ENCODE assay signal across 1 cellular context in genomic region chr2:39436592-39437521, GRCh38.
TF ChIP-seq lines count a peak whose summit lies in the region.

Gene MAP4K3, minus strand, starts transcription at chr2:39437285. Its CDS starts 298 bp downstream, at chr2:39436987.

TF ChIP-seq in K562, 482 proteins besides CTCF, POLR2A, EP300 and RAD21 (continued from another document and continues in another):
- TF ChIP-seq GABPB2 (CRISPR knock-in tag; conservative IDR thresholded peaks at IDR 0.05) = no peak
- TF ChIP-seq SMAD4 (CRISPR knock-in tag; conservative IDR thresholded peaks at IDR 0.05) = peak; percentile 73
- no peak for TF ChIP-seq DPF2 (IDR thresholded peaks at IDR 0.05)
- no peak for TF ChIP-seq NCOA6 (IDR thresholded peaks at IDR 0.05)
- no peak for TF ChIP-seq NEUROD1 (IDR thresholded peaks at IDR 0.05; ENCODE audit: borderline replicate concordance, low read depth, low read length, partially characterized antibody)
- TF ChIP-seq E2F5 (CRISPR knock-in tag; IDR thresholded peaks at IDR 0.05) = no peak
- peak; percentile 68; the same call in 1 of the 2 replicates for TF ChIP-seq ZNF12 (CRISPR knock-in tag; IDR thresholded peaks at IDR 0.05)
- TF ChIP-seq SLC30A9 (CRISPR knock-in tag; IDR thresholded peaks at IDR 0.05) = no peak
- peak; percentile 79 for TF ChIP-seq ZNF766 (CRISPR knock-in tag; conservative IDR thresholded peaks at IDR 0.05)
- no peak; the same call in 1 of the 2 replicates for TF ChIP-seq SUPT5H (IDR thresholded peaks at IDR 0.05)
- no peak for TF ChIP-seq HLTF (IDR thresholded peaks at IDR 0.05)
- TF ChIP-seq PHB (CRISPR knock-in tag; IDR thresholded peaks at IDR 0.05) = no peak
- no peak for TF ChIP-seq XRCC3 (IDR thresholded peaks at IDR 0.05)
- no peak for TF ChIP-seq GTF2B (IDR thresholded peaks at IDR 0.05; ENCODE audit: extremely low read depth, insufficient read length)
- TF ChIP-seq XRCC4 (IDR thresholded peaks at IDR 0.05; ENCODE audit: extremely low read depth, insufficient read depth, insufficient read length) = no peak
- TF ChIP-seq MBD2 (IDR thresholded peaks at IDR 0.05; ENCODE audit: borderline replicate concordance, low read depth) = peak; percentile 25; the same call in 1 of the 2 replicates
- peak in 1 of 3 experiments; percentile 70; a peak in 2 of 6 replicates for TF ChIP-seq ZBTB11 (CRISPR knock-in tag; IDR thresholded peaks at IDR 0.05)
- no peak for TF ChIP-seq BCLAF1 (IDR thresholded peaks at IDR 0.05; ENCODE audit: borderline replicate concordance in 1 of 2, control insufficient read depth in 1 of 2, low read depth in 2 of 2, low read length in 1 of 2)
- TF ChIP-seq ATF4 (CRISPR knock-in tag; IDR thresholded peaks at IDR 0.05) = no peak
- peak; percentile 58; the same call in 1 of the 2 replicates for TF ChIP-seq RB1 (IDR thresholded peaks at IDR 0.05; ENCODE audit: low read depth)
- no peak for TF ChIP-seq TCF7L2 (IDR thresholded peaks at IDR 0.05; ENCODE audit: low read depth, low read length)
- TF ChIP-seq HSF4 (CRISPR knock-in tag; IDR thresholded peaks at IDR 0.05; ENCODE audit: borderline replicate concordance) = no peak
- no peak for TF ChIP-seq YBX1 (IDR thresholded peaks at IDR 0.05)
- TF ChIP-seq ZBTB7A (IDR thresholded peaks at IDR 0.05; ENCODE audit: borderline replicate concordance, control insufficient read depth, low read depth, low read length) = peak; percentile 95; the same call in 1 of the 2 replicates
- TF ChIP-seq PHF8 (IDR thresholded peaks at IDR 0.05; ENCODE audit: borderline replicate concordance, low read length) = peak; percentile 86; the same call in 1 of the 2 replicates
- TF ChIP-seq PRMT5 (CRISPR knock-in tag; IDR thresholded peaks at IDR 0.05) = no peak
- peak; percentile 57 for TF ChIP-seq KAT7 (CRISPR knock-in tag; IDR thresholded peaks at IDR 0.05; ENCODE audit: borderline replicate concordance)
- TF ChIP-seq THRB (CRISPR knock-in tag; conservative IDR thresholded peaks at IDR 0.05) = no peak
- TF ChIP-seq THAP7 (CRISPR knock-in tag; IDR thresholded peaks at IDR 0.05) = no peak
- no peak for TF ChIP-seq NR4A1 (CRISPR knock-in tag; IDR thresholded peaks at IDR 0.05)
- no peak for TF ChIP-seq NR4A1 (tag; IDR thresholded peaks at IDR 0.05)
- TF ChIP-seq ZNF717 (CRISPR knock-in tag; IDR thresholded peaks at IDR 0.05) = no peak
- no peak for TF ChIP-seq NR0B1 (IDR thresholded peaks at IDR 0.05; ENCODE audit: partially characterized antibody)
- TF ChIP-seq ELK3 (CRISPR knock-in tag; IDR thresholded peaks at IDR 0.05) = no peak
- TF ChIP-seq CCAR2 (IDR thresholded peaks at IDR 0.05; ENCODE audit: low read depth, low read length) = no peak
- no peak for TF ChIP-seq ZNF699 (CRISPR knock-in tag; IDR thresholded peaks at IDR 0.05; ENCODE audit: insufficient replicate concordance)
- peak; percentile 82; the same call in 1 of the 2 replicates for TF ChIP-seq ZNF395 (CRISPR knock-in tag; IDR thresholded peaks at IDR 0.05)
- TF ChIP-seq USF1 (CRISPR knock-in tag; IDR thresholded peaks at IDR 0.05) = no peak
- TF ChIP-seq TAF15 (IDR thresholded peaks at IDR 0.05; ENCODE audit: low read depth, low read length) = no peak
- no peak for TF ChIP-seq SAFB2 (IDR thresholded peaks at IDR 0.05; ENCODE audit: borderline replicate concordance, low read depth, low read length, severe bottlenecking)
- 0 out of 2 replicates have a peak, but pooled peaks have one; percentile 12 for TF ChIP-seq EGR1 (conservative IDR thresholded peaks at IDR 0.05)
- TF ChIP-seq SREBF2 (CRISPR knock-in tag; IDR thresholded peaks at IDR 0.05) = no peak
- peak; percentile 42 to 91 (median 83) for TF ChIP-seq YY1 (IDR thresholded peaks at IDR 0.05; ENCODE audit: borderline replicate concordance in 1 of 3, control insufficient read depth in 1 of 3, extremely low read depth in 1 of 3, insufficient read depth in 3 of 3, insufficient read length in 1 of 3, insufficient replicate concordance in 2 of 3, low read depth in 1 of 3, low read length in 2 of 3)
- TF ChIP-seq ZBTB17 (CRISPR knock-in tag; IDR thresholded peaks at IDR 0.05) = no peak
- TF ChIP-seq ZNF124 (CRISPR knock-in tag; IDR thresholded peaks at IDR 0.05) = no peak
